ENCODE assay signal across 15 cellular contexts in the genomic region with DNA sequence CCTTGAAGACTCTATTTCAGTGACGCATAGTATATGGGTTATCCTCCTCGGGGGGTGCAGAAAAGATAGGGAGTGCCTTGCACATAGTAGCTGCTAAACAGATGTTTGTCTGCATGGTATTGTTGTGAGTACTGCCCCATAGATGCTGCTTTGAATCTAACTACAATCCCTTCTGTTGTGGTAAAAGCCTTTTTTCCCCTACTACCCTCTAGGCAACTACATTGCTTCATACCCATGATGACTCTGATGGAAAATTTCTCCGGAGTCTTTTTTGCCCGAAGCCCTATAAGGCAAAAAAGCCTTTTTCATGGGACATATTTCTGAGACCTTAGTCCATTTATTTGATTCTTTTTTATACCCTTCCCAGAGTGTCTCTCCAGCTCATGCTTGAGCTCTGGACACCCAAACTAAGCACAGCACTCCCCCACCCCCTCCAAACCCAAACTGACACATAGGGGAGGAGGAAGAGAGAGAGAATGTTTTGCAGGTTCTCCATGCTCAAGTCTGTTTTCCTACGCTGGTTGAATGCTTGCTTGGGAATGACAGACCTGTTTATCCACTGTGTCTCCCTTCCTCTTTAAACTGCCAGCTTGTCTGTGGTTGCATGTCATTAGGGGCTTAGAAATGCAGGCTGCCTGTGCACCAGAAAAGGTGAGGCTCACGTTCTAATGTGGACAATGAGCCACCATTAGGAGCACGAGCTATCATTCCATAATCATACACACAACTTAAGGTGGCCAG. TPM values are rescaled to one million over a fixed set of nuclear protein-coding genes. Genes with fewer than 3 reads are reported as not detected.
DNase-seq lines count a peak whose midpoint lies in the region; ATAC-seq and TF ChIP-seq lines count a peak whose summit lies in the region.
"Had no signal": no experiment of that assay in that cellular context is flagged by ENCODE, and none has a peak within 500 bp of the region (broad histone marks: within the 10 kb centered on the region; RNA-seq: fewer than 3 reads in every experiment).

No MANE protein-coding gene starts in this region.

- H3K9me3 ChIP-seq in Loucy (ENCODE audit: insufficient read depth, low read depth, low read length): no peaks in the 10 kb centered on the region
- H3K9me3 ChIP-seq: MG63, Peyer's patch had no signal

- no peak overlapping the region for H3K9ac ChIP-seq in Loucy (ENCODE audit: low read depth, low read length, poor library complexity, severe bottlenecking)

- H3K4me3 ChIP-seq in Loucy (ENCODE audit: low read length, poor library complexity, severe bottlenecking) (no peak overlapping the region), skin epidermis (no peak overlapping the region)
- H3K4me3 ChIP-seq: MG63, Peyer's patch had no signal

- H3K4me2 ChIP-seq in Loucy (ENCODE audit: low read depth, low read length, poor library complexity, severe bottlenecking): no peak overlapping the region

- TF ChIP-seq CTCF in Loucy (conservative IDR thresholded peaks at IDR 0.05; ENCODE audit: low read length): no peak

- peak overlapping the region; percentile 63 for H2AFZ ChIP-seq in Loucy (ENCODE audit: low read length)

- peak overlapping the region in 13 of 21 experiments; percentile 27 to 85 (median 59) for H3K27ac ChIP-seq in skin epidermis
- H3K27ac ChIP-seq: Peyer's patch had no signal

- no peaks in the 10 kb centered on the region for H3F3A ChIP-seq in Loucy (ENCODE audit: low read depth)

- H3K36me3 ChIP-seq in Loucy (ENCODE audit: insufficient read depth, low read length): no peaks in the 10 kb centered on the region
- H3K36me3 ChIP-seq: MG63, Peyer's patch had no signal

- H3K79me2 ChIP-seq in Loucy (ENCODE audit: insufficient read depth, low read length): no peaks in the 10 kb centered on the region

- no peaks in the 10 kb centered on the region for H3K27me3 ChIP-seq in Loucy (ENCODE audit: insufficient read depth, low read length, poor library complexity, severe bottlenecking)
- H3K27me3 ChIP-seq: MG63, Peyer's patch had no signal

- peaks cover 10% of the 10 kb centered on the region for H3K4me1 ChIP-seq in Loucy (ENCODE audit: insufficient read depth, low read length, poor library complexity, severe bottlenecking)
- H3K4me1 ChIP-seq: Peyer's patch had no signal

- peak; percentile 19 for ATAC-seq in esophagus mucosa
- ATAC-seq in GM18511 (IDR thresholded peaks at IDR 0.05; ENCODE audit: unreplicated experiment): no peak
- ATAC-seq: SK-N-SH treated with all-trans-retinoic acid at 6 μM for 48 hours had no signal

- DNase-seq in ELF-1 (ENCODE audit: low read depth, low spot score) (peak; percentile 41), NCI-H82 treated with DMSO at 0.1 percent for 48 hours (lab: John Stamatoyannopoulos, UW; ENCODE audit: unreplicated experiment) (no peak), NCI-H146 treated with DMSO at 0.1 percent for 48 hours (lab: John Stamatoyannopoulos, UW; ENCODE audit: unreplicated experiment) (no peak)
- DNase-seq: C1 segment of cervical spinal cord, KBM-7, MG63, NCI-H446, NCI-H774, Peyer's patch, SHP77 had no signal

- H4K20me1 ChIP-seq in Loucy (ENCODE audit: insufficient read depth, low read length, poor library complexity, severe bottlenecking): no peaks in the 10 kb centered on the region

- H3K9me2 ChIP-seq in Loucy (replicated peaks; ENCODE audit: low read depth, low read length): no peaks in the 10 kb centered on the region

RNA-seq across cellular contexts. Expression of a gene that starts 52.9 kb away (rescaled TPM):
- total RNA-seq in esophagus mucosa: not detected
- total RNA-seq: Peyer's patch had no signal
